Comparison of ENCODE assay signal across 8 cellular contexts in genomic region chr16:3879258-3879886, GRCh38. TPM values are rescaled to one million over a fixed set of nuclear protein-coding genes. Genes with fewer than 3 reads are reported as not detected.
A peak's percentile ranks its signal among the peaks of the same experiment; 100 is the strongest.
DNase-seq lines count a peak whose midpoint lies in the region; ATAC-seq and TF ChIP-seq lines count a peak whose summit lies in the region.

No MANE protein-coding gene starts in this region.

- peak overlapping the region; percentile 66 for H3K4me3 ChIP-seq in SJCRH30
- peak overlapping the region; percentile 96 for H3K4me3 ChIP-seq in thymus (ENCODE audit: low read length)

- DNase-seq in SJCRH30: peak in 1 of 2 experiments; percentile 15
- peak in 1 of 2 donors; percentile 18 for DNase-seq in memory B cell (ENCODE audit: low spot score in 2 of 2)
- DNase-seq in NCI-H1105 treated with DMSO at 0.1 percent for 48 hours (lab: John Stamatoyannopoulos, UW): no peak

- H3K9me3 ChIP-seq in SJCRH30 (replicated peaks) (no peaks in the 10 kb centered on the region), thymus (ENCODE audit: control insufficient read depth) (no peaks in the 10 kb centered on the region)

- ATAC-seq in GM21723 (IDR thresholded peaks at IDR 0.05; ENCODE audit: unreplicated experiment): peak; percentile 18
- no peak for ATAC-seq in memory B cell (ENCODE audit: low read depth)
- ATAC-seq in HG02763 (IDR thresholded peaks at IDR 0.05; ENCODE audit: unreplicated experiment): no peak

- H3K4me3 Mint-ChIP-seq in dendritic cell treated with granulocyte-macrophage colony-stimulating factor and Interleukin-4, amounts not matched to agents 40 ng/mL and 50 ng/mL, for 4 days: peak overlapping the region; percentile 83
- peak overlapping the region; percentile 89 for H3K4me3 Mint-ChIP-seq in memory B cell

- peaks cover 3% of the 10 kb centered on the region; the same call in 1 of the 2 replicates for H3K4me1 ChIP-seq in SJCRH30
- H3K4me1 ChIP-seq in thymus (ENCODE audit: control insufficient read depth, insufficient read depth, low read length): peaks cover 5% of the 10 kb centered on the region

- H3K27me3 ChIP-seq in SJCRH30 (no peaks in the 10 kb centered on the region), thymus (ENCODE audit: control insufficient read depth, insufficient read depth) (peaks cover 10% of the 10 kb centered on the region)

- H3K36me3 ChIP-seq in SJCRH30 (peaks cover 3% of the 10 kb centered on the region; the same call in 1 of the 2 replicates), thymus (ENCODE audit: control insufficient read depth, insufficient read depth) (no peaks in the 10 kb centered on the region)

- peaks cover 52% of the 10 kb centered on the region for H3K4me1 Mint-ChIP-seq in dendritic cell treated with granulocyte-macrophage colony-stimulating factor and Interleukin-4, amounts not matched to agents 40 ng/mL and 50 ng/mL, for 4 days (ENCODE audit: low read depth)
- peaks cover 44% of the 10 kb centered on the region for H3K4me1 Mint-ChIP-seq in memory B cell

- no peaks in the 10 kb centered on the region for H3K9me3 Mint-ChIP-seq in dendritic cell treated with granulocyte-macrophage colony-stimulating factor and Interleukin-4, amounts not matched to agents 40 ng/mL and 50 ng/mL, for 4 days
- H3K9me3 Mint-ChIP-seq in memory B cell: no peaks in the 10 kb centered on the region

- H3K36me3 Mint-ChIP-seq in dendritic cell treated with granulocyte-macrophage colony-stimulating factor and Interleukin-4, amounts not matched to agents 40 ng/mL and 50 ng/mL, for 4 days (ENCODE audit: low read depth): peaks cover 44% of the 10 kb centered on the region
- H3K36me3 Mint-ChIP-seq in memory B cell: peaks cover 8% of the 10 kb centered on the region

- WGBS in thymus: 3% methylated on average over 50 of the region's 50 CpGs

- intact Hi-C loops in dendritic cell treated with granulocyte-macrophage colony-stimulating factor and Interleukin-4, amounts not matched to agents 40 ng/mL and 50 ng/mL, for 4 days (cut with micrococcal nuclease): loop anchor here (5.0 kb wide), 2 partner anchors 87 to 187 kb away; no protein-coding TSS in a partner anchor

- no peak for TF ChIP-seq CTCF in C4-2B (conservative IDR thresholded peaks at IDR 0.05)

- H3K27ac Mint-ChIP-seq in dendritic cell treated with granulocyte-macrophage colony-stimulating factor and Interleukin-4, amounts not matched to agents 40 ng/mL and 50 ng/mL, for 4 days: peak overlapping the region; percentile 70
- peak overlapping the region; percentile 81 for H3K27ac Mint-ChIP-seq in memory B cell

- H3K27me3 Mint-ChIP-seq in dendritic cell treated with granulocyte-macrophage colony-stimulating factor and Interleukin-4, amounts not matched to agents 40 ng/mL and 50 ng/mL, for 4 days: peaks cover 17% of the 10 kb centered on the region
- peaks cover 2% of the 10 kb centered on the region for H3K27me3 Mint-ChIP-seq in memory B cell

- H3K27ac ChIP-seq in C4-2B: peak overlapping the region; percentile 93
- H3K27ac ChIP-seq in SJCRH30: no peak overlapping the region
- no peak overlapping the region for H3K27ac ChIP-seq in thymus (ENCODE audit: low read depth)

RNA-seq across cellular contexts. Expression of gene CREBBP, which starts 1.1 kb away (rescaled TPM):
- 18.8 and 23.3 TPM in 2 replicates for total RNA-seq in SJCRH30 (2014; rRNA removed; shearing (Covaris generic))
- 20.7 TPM for polyA plus RNA-seq in thymus
